ENCODE assay signal across 13 cellular contexts in genomic region chr15:77720617-77721016, GRCh38.
"Had no signal": no experiment of that assay in that cellular context is flagged by ENCODE, and none has a peak within 500 bp of the region (broad histone marks: within the 10 kb centered on the region; RNA-seq: fewer than 3 reads in every experiment).

No MANE protein-coding gene starts in this region.

- H3K27ac ChIP-seq: ascending aorta, foreskin keratinocyte, heart left ventricle, suprapubic skin had no signal

- H3K27ac Mint-ChIP-seq: activated naive CD8-positive, alpha-beta T cell; natural killer cell treated with Interleukin-12 subunit alpha and Interleukin-12 subunit beta and Interleukin-15 and Interleukin-18, amount 100 ng/mL, for 72 hours; T-helper 1 cell treated with Interleukin-12 subunit alpha and Interleukin-12 subunit beta and Interleukin-4 antibody, amounts not matched to agents 30 μg/mL and 1 μg/mL, for 36 hours had no signal

- H3K27me3 ChIP-seq: ascending aorta had no signal

- H3K36me3 ChIP-seq: ascending aorta, heart left ventricle, suprapubic skin had no signal

- H3K36me3 Mint-ChIP-seq: activated naive CD8-positive, alpha-beta T cell; natural killer cell treated with Interleukin-12 subunit alpha and Interleukin-12 subunit beta and Interleukin-15 and Interleukin-18, amount 100 ng/mL, for 72 hours; type B pancreatic cell had no signal

- H3K4me1 ChIP-seq: ascending aorta, foreskin keratinocyte, suprapubic skin had no signal

- H3K9me3 ChIP-seq: ascending aorta, heart left ventricle, suprapubic skin had no signal

- H3K4me3 ChIP-seq: ascending aorta, heart left ventricle, suprapubic skin had no signal

- FAIRE-seq: endothelial cell of umbilical vein had no signal

- DNase-seq: activated gamma-delta T cell; foreskin keratinocyte; heart left ventricle; stimulated activated CD4-positive, alpha-beta T cell treated with anti-CD3 and anti-CD28 coated beads, Interleukin-2, amount 100 ng/mL, for 48 hours; stimulated activated naive CD8-positive, alpha-beta T cell treated with anti-CD3 and anti-CD28 coated beads, Interleukin-15, Interleukin-2, amounts not matched to agents 100 U/mL and 50 U/mL, for 24 hours had no signal

- ATAC-seq: foreskin keratinocyte; heart left ventricle; left lobe of liver; natural killer cell treated with Interleukin-12 subunit alpha and Interleukin-12 subunit beta and Interleukin-15 and Interleukin-18, amount 100 ng/mL, for 72 hours; stimulated activated naive CD8-positive, alpha-beta T cell treated with anti-CD3 and anti-CD28 coated beads, Interleukin-15, Interleukin-2, amounts not matched to agents 100 U/mL and 50 U/mL, for 24 hours had no signal

- H3K9me3 Mint-ChIP-seq: natural killer cell treated with Interleukin-12 subunit alpha and Interleukin-12 subunit beta and Interleukin-15 and Interleukin-18, amount 100 ng/mL, for 72 hours; T-helper 1 cell treated with Interleukin-12 subunit alpha and Interleukin-12 subunit beta and Interleukin-4 antibody, amounts not matched to agents 30 μg/mL and 1 μg/mL, for 36 hours; type B pancreatic cell had no signal

- H3K4me3 Mint-ChIP-seq: activated naive CD8-positive, alpha-beta T cell; natural killer cell treated with Interleukin-12 subunit alpha and Interleukin-12 subunit beta and Interleukin-15 and Interleukin-18, amount 100 ng/mL, for 72 hours; T-helper 1 cell treated with Interleukin-12 subunit alpha and Interleukin-12 subunit beta and Interleukin-4 antibody, amounts not matched to agents 30 μg/mL and 1 μg/mL, for 36 hours; type B pancreatic cell had no signal
